ENCODE assay signal across 13 cellular contexts in the genomic region with DNA sequence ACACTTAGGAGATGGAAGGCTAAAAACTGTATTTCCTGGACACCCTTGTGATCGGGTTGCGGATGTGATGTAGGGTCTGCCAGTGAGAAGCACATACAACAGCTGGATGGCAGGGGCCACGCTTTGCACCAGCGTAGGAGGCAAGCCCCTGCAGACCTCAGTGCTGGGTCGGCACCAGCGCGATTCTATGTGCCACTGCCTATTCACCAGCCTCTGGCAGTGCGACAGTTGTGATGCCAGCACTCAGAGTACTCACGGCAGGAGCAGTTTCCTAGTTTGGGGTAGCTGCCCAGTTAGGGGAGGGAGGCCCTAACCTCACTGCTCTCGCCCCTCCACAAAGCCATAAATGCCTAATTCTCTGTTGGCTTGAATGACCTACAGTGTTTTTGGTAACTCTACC.
"Had no signal": no experiment of that assay in that cellular context is flagged by ENCODE, and none has a peak within 500 bp of the region (broad histone marks: within the 10 kb centered on the region; RNA-seq: fewer than 3 reads in every experiment).

No MANE protein-coding gene starts in this region.

- H3K27ac Mint-ChIP-seq: activated CD4-positive, alpha-beta T cell treated with anti-CD3 and anti-CD28 coated beads, Interleukin-2, amount 10 ng/mL, durations not matched to agents 7 days and 5 days; activated naive CD4-positive, alpha-beta T cell treated with anti-CD3 and anti-CD28 coated beads, Interleukin-2, amount 50 U/mL, for 72 hours; neural progenitor cell; stimulated activated naive B cell treated with anti-CD40 and anti-IgM and Interleukin-4, amounts not matched to agents 10 μg/mL and 1 μg/mL and 100 μg/mL, for 72 hours had no signal

- H3K27ac ChIP-seq: brain microvascular endothelial cell, esophagus squamous epithelium, neural progenitor cell had no signal

- H3K9me3 ChIP-seq: esophagus squamous epithelium, left lung had no signal

- H3K9me3 Mint-ChIP-seq: activated CD4-positive, alpha-beta T cell treated with anti-CD3 and anti-CD28 coated beads, Interleukin-2, amount 10 ng/mL, durations not matched to agents 7 days and 5 days; activated naive CD4-positive, alpha-beta T cell treated with anti-CD3 and anti-CD28 coated beads, Interleukin-2, amount 50 U/mL, for 72 hours; neural progenitor cell; stimulated activated naive B cell treated with anti-CD40 and anti-IgM and Interleukin-4, amounts not matched to agents 10 μg/mL and 1 μg/mL and 100 μg/mL, for 72 hours had no signal

- ATAC-seq: activated naive CD4-positive, alpha-beta T cell treated with anti-CD3 and anti-CD28 coated beads, Interleukin-2, amount 50 U/mL, for 72 hours; left lung; right cardiac atrium; stimulated activated naive B cell treated with anti-CD40 and anti-IgM and Interleukin-4, amounts not matched to agents 10 μg/mL and 1 μg/mL and 100 μg/mL, for 72 hours had no signal

- DNase-seq: activated CD4-positive, alpha-beta T cell treated with anti-CD3 and anti-CD28 coated beads, Interleukin-2, amount 10 ng/mL, durations not matched to agents 7 days and 5 days; activated CD4-positive, CD25-positive, alpha-beta regulatory T cell; brain microvascular endothelial cell; esophagus squamous epithelium; foreskin fibroblast; left lung; mesendoderm; right cardiac atrium; stimulated activated CD4-positive, alpha-beta T cell treated with anti-CD3 and anti-CD28 coated beads, Interleukin-2, amount 100 ng/mL, for 24 hours; stimulated activated naive B cell treated with anti-CD40 and anti-IgM and Interleukin-4, amounts not matched to agents 10 μg/mL and 1 μg/mL and 100 μg/mL, for 72 hours; trophoblast cell had no signal

- H3K36me3 ChIP-seq: brain microvascular endothelial cell, left lung, neural progenitor cell had no signal

- H3K4me3 ChIP-seq: esophagus squamous epithelium, left lung, neural progenitor cell had no signal

- H3K4me3 Mint-ChIP-seq: activated CD4-positive, alpha-beta T cell treated with anti-CD3 and anti-CD28 coated beads, Interleukin-2, amount 10 ng/mL, durations not matched to agents 7 days and 5 days; neural progenitor cell; stimulated activated naive B cell treated with anti-CD40 and anti-IgM and Interleukin-4, amounts not matched to agents 10 μg/mL and 1 μg/mL and 100 μg/mL, for 72 hours had no signal

- H3K27me3 Mint-ChIP-seq: activated CD4-positive, alpha-beta T cell treated with anti-CD3 and anti-CD28 coated beads, Interleukin-2, amount 10 ng/mL, durations not matched to agents 7 days and 5 days; stimulated activated naive B cell treated with anti-CD40 and anti-IgM and Interleukin-4, amounts not matched to agents 10 μg/mL and 1 μg/mL and 100 μg/mL, for 72 hours had no signal

- H3K27me3 ChIP-seq: brain microvascular endothelial cell, esophagus squamous epithelium, left lung, neural progenitor cell had no signal
